1 cellular context compared by ENCODE assay signal in genomic region chr1:44670751-44671640, GRCh38.
TF ChIP-seq lines count a peak whose summit lies in the region.

No MANE protein-coding gene starts in this region.

TF ChIP-seq in IMR-90, 13 proteins besides CTCF, POLR2A, EP300 and RAD21 (continued from another document):
- no peak for TF ChIP-seq RFX5 (IDR thresholded peaks at IDR 0.05; ENCODE audit: low read depth, low read length)
- TF ChIP-seq USF2 (IDR thresholded peaks at IDR 0.05; ENCODE audit: low read depth, low read length): no peak
- no peak for TF ChIP-seq CHD1 (IDR thresholded peaks at IDR 0.05; ENCODE audit: low read depth, low read length)
- TF ChIP-seq SMC3 (IDR thresholded peaks at IDR 0.05; ENCODE audit: low read depth, low read length): no peak
- no peak for TF ChIP-seq NFE2L2 (IDR thresholded peaks at IDR 0.05; ENCODE audit: low read depth, low read length)
- TF ChIP-seq RCOR1 (IDR thresholded peaks at IDR 0.05; ENCODE audit: insufficient replicate concordance, low read length): no peak
- no peak for TF ChIP-seq BHLHE40 (IDR thresholded peaks at IDR 0.05; ENCODE audit: low read depth, low read length)
- no peak for TF ChIP-seq FOS (IDR thresholded peaks at IDR 0.05; ENCODE audit: low read depth, low read length)
- no peak for TF ChIP-seq MAFK (IDR thresholded peaks at IDR 0.05; ENCODE audit: low read depth, low read length)
- no peak for TF ChIP-seq CEBPB (IDR thresholded peaks at IDR 0.05; ENCODE audit: low read depth, low read length)
